ENCODE assay signal across 17 cellular contexts in the genomic region with DNA sequence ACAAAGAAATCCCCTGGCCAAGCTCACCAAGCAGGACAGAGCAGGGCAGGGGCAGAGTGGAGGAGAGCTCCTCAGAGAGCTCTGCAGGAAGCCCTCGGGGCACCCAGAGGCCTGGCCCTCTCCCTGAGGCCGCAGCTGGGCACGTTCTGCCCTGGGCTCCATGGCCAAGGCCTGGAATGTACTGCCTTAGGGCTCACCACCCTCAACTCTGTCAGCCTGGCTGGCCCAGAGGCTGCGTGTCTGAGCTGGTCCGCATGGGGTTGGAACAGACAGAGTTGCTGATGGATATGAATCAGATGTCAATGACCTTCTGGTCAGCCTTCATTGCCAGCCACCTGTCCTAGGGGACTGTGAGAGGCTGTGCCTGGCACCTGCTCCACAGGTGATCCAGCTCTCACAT. TPM values are rescaled to one million over a fixed set of nuclear protein-coding genes. Genes with fewer than 3 reads are reported as not detected.
A peak's percentile ranks its signal among the peaks of the same experiment; 100 is the strongest.
DNase-seq lines count a peak whose midpoint lies in the region; ATAC-seq and TF ChIP-seq lines count a peak whose summit lies in the region.
"Had no signal": no experiment of that assay in that cellular context is flagged by ENCODE, and none has a peak within 500 bp of the region (broad histone marks: within the 10 kb centered on the region; RNA-seq: fewer than 3 reads in every experiment).

No MANE protein-coding gene starts in this region.

- intact Hi-C loops in body of pancreas (cut with DNase I) (no loop called here), ovary (cut with DNase I) (no loop called here)

- no peak for TF ChIP-seq EP300 in ovary (IDR thresholded peaks at IDR 0.05)

- H3K27me3 ChIP-seq in body of pancreas (no peaks in the 10 kb centered on the region), ovary (no peaks in the 10 kb centered on the region)
- H3K27me3 ChIP-seq: neural progenitor cell had no signal

- CTCF ChIA-PET in activated CD4-positive, alpha-beta memory T cell treated with anti-CD3 and anti-CD28 coated beads, Interleukin-2, amount 10 ng/mL, durations not matched to agents 7 days and 5 days (lab: Charles Lee): no interaction called here

- H3K4me1 ChIP-seq in body of pancreas: peaks cover 5% of the 10 kb centered on the region
- H3K4me1 ChIP-seq in ovary (ENCODE audit: insufficient read depth): peaks cover 6% of the 10 kb centered on the region
- H3K4me1 ChIP-seq: A549, tibial artery had no signal

- TF ChIP-seq CTCF in body of pancreas (IDR thresholded peaks at IDR 0.05): no peak
- no peak for TF ChIP-seq CTCF in ovary (IDR thresholded peaks at IDR 0.05)

- H3K9me3 Mint-ChIP-seq in activated naive CD8-positive, alpha-beta T cell treated with anti-CD3 and anti-CD28 coated beads, Interleukin-2, amount 50 U/mL, for 24 hours: no peaks in the 10 kb centered on the region
- H3K9me3 Mint-ChIP-seq in activated naive CD8-positive, alpha-beta T cell treated with anti-CD3 and anti-CD28 coated beads for 36 hours: no peaks in the 10 kb centered on the region
- no peaks in the 10 kb centered on the region for H3K9me3 Mint-ChIP-seq in activated CD4-positive, alpha-beta memory T cell treated with anti-CD3 and anti-CD28 coated beads, Interleukin-2, amount 10 ng/mL, durations not matched to agents 7 days and 5 days
- H3K9me3 Mint-ChIP-seq: neural progenitor cell had no signal

- H3K9me3 ChIP-seq in body of pancreas (no peaks in the 10 kb centered on the region), ovary (no peaks in the 10 kb centered on the region)
- H3K9me3 ChIP-seq: A549, esophagus squamous epithelium, spleen, tibial artery had no signal

- POLR2A ChIA-PET in activated CD4-positive, alpha-beta memory T cell treated with anti-CD3 and anti-CD28 coated beads, Interleukin-2, amount 10 ng/mL, durations not matched to agents 7 days and 5 days (lab: Charles Lee): no interaction called here

- no peak for DNase-seq in activated naive CD8-positive, alpha-beta T cell treated with anti-CD3 and anti-CD28 coated beads, Interleukin-2, amount 50 U/mL, for 24 hours
- no peak for DNase-seq in activated naive CD8-positive, alpha-beta T cell treated with anti-CD3 and anti-CD28 coated beads for 36 hours
- DNase-seq in body of pancreas (peak in 1 of 4 donors; percentile 9), kidney glomerular epithelial cell (lab: John Stamatoyannopoulos, UW) (peak; percentile 8), ureter (ENCODE audit: low spot score) (peak; percentile 58), ovary (no peak), epidermal melanocyte (ENCODE audit: insufficient read length, low spot score) (no peak)
- DNase-seq in activated CD4-positive, alpha-beta memory T cell treated with anti-CD3 and anti-CD28 coated beads, Interleukin-2, amount 10 ng/mL, durations not matched to agents 7 days and 5 days: no peak
- DNase-seq: activated CD8-positive, alpha-beta memory T cell treated with anti-CD3 and anti-CD28 coated beads for 24 hours; activated naive CD4-positive, alpha-beta T cell; esophagus squamous epithelium; Kasumi-1; spleen; T-helper 9 cell; tibial artery had no signal

- WGBS in body of pancreas, 2 donors: 78% methylated on average over 5 of the region's 5 CpGs; no CpG with 5 or more reads in 1 of the 2 donors
- WGBS in ovary, 3 donors: 23 to 67% (median 55%) methylated on average over 3 to 5 of the region's 5 CpGs

- H3K27ac ChIP-seq in body of pancreas (no peak overlapping the region), ovary (peak overlapping the region in 1 of 2 donors; percentile 30)
- H3K27ac ChIP-seq: A549, esophagus squamous epithelium, neural progenitor cell, spleen, tibial artery had no signal

- H3K4me3 ChIP-seq in body of pancreas: no peak overlapping the region
- no peak overlapping the region for H3K4me3 ChIP-seq in ovary
- H3K4me3 ChIP-seq: A549, esophagus squamous epithelium, neural progenitor cell, spleen, tibial artery had no signal

- TF ChIP-seq POLR2A in body of pancreas (IDR thresholded peaks at IDR 0.05): no peak
- TF ChIP-seq POLR2A in ovary (IDR thresholded peaks at IDR 0.05): no peak

- no peak overlapping the region for H3K4me3 Mint-ChIP-seq in activated naive CD8-positive, alpha-beta T cell treated with anti-CD3 and anti-CD28 coated beads, Interleukin-2, amount 50 U/mL, for 24 hours
- H3K4me3 Mint-ChIP-seq in activated naive CD8-positive, alpha-beta T cell treated with anti-CD3 and anti-CD28 coated beads for 36 hours: no peak overlapping the region
- no peak overlapping the region for H3K4me3 Mint-ChIP-seq in activated CD4-positive, alpha-beta memory T cell treated with anti-CD3 and anti-CD28 coated beads, Interleukin-2, amount 10 ng/mL, durations not matched to agents 7 days and 5 days
- H3K4me3 Mint-ChIP-seq: neural progenitor cell had no signal

- peaks cover 10% of the 10 kb centered on the region for H3K4me1 Mint-ChIP-seq in activated naive CD8-positive, alpha-beta T cell treated with anti-CD3 and anti-CD28 coated beads, Interleukin-2, amount 50 U/mL, for 24 hours
- peaks cover 6% of the 10 kb centered on the region for H3K4me1 Mint-ChIP-seq in activated naive CD8-positive, alpha-beta T cell treated with anti-CD3 and anti-CD28 coated beads for 36 hours
- peaks cover 11% of the 10 kb centered on the region for H3K4me1 Mint-ChIP-seq in activated CD4-positive, alpha-beta memory T cell treated with anti-CD3 and anti-CD28 coated beads, Interleukin-2, amount 10 ng/mL, durations not matched to agents 7 days and 5 days

- H3K27ac Mint-ChIP-seq in activated naive CD8-positive, alpha-beta T cell treated with anti-CD3 and anti-CD28 coated beads, Interleukin-2, amount 50 U/mL, for 24 hours: no peak overlapping the region
- no peak overlapping the region for H3K27ac Mint-ChIP-seq in activated naive CD8-positive, alpha-beta T cell treated with anti-CD3 and anti-CD28 coated beads for 36 hours
- H3K27ac Mint-ChIP-seq in activated CD4-positive, alpha-beta memory T cell treated with anti-CD3 and anti-CD28 coated beads, Interleukin-2, amount 10 ng/mL, durations not matched to agents 7 days and 5 days: no peak overlapping the region

- ATAC-seq in activated naive CD8-positive, alpha-beta T cell treated with anti-CD3 and anti-CD28 coated beads, Interleukin-2, amount 50 U/mL, for 24 hours: peak; percentile 20
- ATAC-seq in body of pancreas: peak; percentile 16
- ATAC-seq: A549 had no signal

- no peaks in the 10 kb centered on the region for H3K27me3 Mint-ChIP-seq in activated naive CD8-positive, alpha-beta T cell treated with anti-CD3 and anti-CD28 coated beads, Interleukin-2, amount 50 U/mL, for 24 hours
- no peaks in the 10 kb centered on the region for H3K27me3 Mint-ChIP-seq in activated naive CD8-positive, alpha-beta T cell treated with anti-CD3 and anti-CD28 coated beads for 36 hours
- no peaks in the 10 kb centered on the region for H3K27me3 Mint-ChIP-seq in activated CD4-positive, alpha-beta memory T cell treated with anti-CD3 and anti-CD28 coated beads, Interleukin-2, amount 10 ng/mL, durations not matched to agents 7 days and 5 days

- no peaks in the 10 kb centered on the region for H3K36me3 Mint-ChIP-seq in activated naive CD8-positive, alpha-beta T cell treated with anti-CD3 and anti-CD28 coated beads, Interleukin-2, amount 50 U/mL, for 24 hours (ENCODE audit: low read depth)
- no peaks in the 10 kb centered on the region for H3K36me3 Mint-ChIP-seq in activated naive CD8-positive, alpha-beta T cell treated with anti-CD3 and anti-CD28 coated beads for 36 hours
- H3K36me3 Mint-ChIP-seq in activated CD4-positive, alpha-beta memory T cell treated with anti-CD3 and anti-CD28 coated beads, Interleukin-2, amount 10 ng/mL, durations not matched to agents 7 days and 5 days (ENCODE audit: low read depth): no peaks in the 10 kb centered on the region
- H3K36me3 Mint-ChIP-seq: neural progenitor cell had no signal

- H3K36me3 ChIP-seq in body of pancreas (replicated peaks in 1 of 2; ENCODE audit: insufficient read depth in 1 of 2, low read depth in 2 of 2) (no peaks in the 10 kb centered on the region), ovary (no peaks in the 10 kb centered on the region)
- H3K36me3 ChIP-seq: esophagus squamous epithelium, neural progenitor cell, spleen, tibial artery had no signal

RNA-seq across cellular contexts. Expression of gene PCMTD2, which starts 33.3 kb away (rescaled TPM):
- total RNA-seq in activated naive CD8-positive, alpha-beta T cell treated with anti-CD3 and anti-CD28 coated beads for 36 hours: 10 to 100 TPM; 27.5 to 30.0 TPM
- total RNA-seq in body of pancreas (10 to 100 TPM; 25.1 to 45.9 TPM), ureter (58.2 TPM), ovary (10 to 100 TPM; 32.0 to 96.3 (median 79.0) TPM)
- total RNA-seq in activated CD4-positive, alpha-beta memory T cell treated with anti-CD3 and anti-CD28 coated beads, Interleukin-2, amount 10 ng/mL, durations not matched to agents 7 days and 5 days: 10 to 100 TPM; 42.8 to 50.7 TPM
- 10 to 100 TPM; 58.8 to 66.0 TPM for polyA plus RNA-seq in ovary

RNA-seq across cellular contexts. Expression of gene MYT1, which starts 58.0 kb away (rescaled TPM):
- under 1 TPM in 1 of 2 experiments, not detected in 1; 0.44 TPM for total RNA-seq in activated naive CD8-positive, alpha-beta T cell treated with anti-CD3 and anti-CD28 coated beads for 36 hours
- total RNA-seq in body of pancreas: under 1 TPM in 1 of 2 donors, not detected in 1; 0.99 TPM
- total RNA-seq in ureter: 0.18 TPM
- not detected for total RNA-seq in activated CD4-positive, alpha-beta memory T cell treated with anti-CD3 and anti-CD28 coated beads, Interleukin-2, amount 10 ng/mL, durations not matched to agents 7 days and 5 days
- total RNA-seq in ovary: under 1 TPM; 0.05 to 0.25 (median 0.15) TPM
- under 1 TPM in 1 of 2 donors, not detected in 1; 0.07 TPM for polyA plus RNA-seq in ovary
- total RNA-seq: esophagus squamous epithelium had no signal

Comparison
In these comparisons a context has a peak if more than half of its experiments do, and no peak if none do; other contexts are left out.
1. DNase-seq: peak in kidney glomerular epithelial cell (single experiment) and ureter (single experiment); none in activated naive CD8-positive, alpha-beta T cell treated with anti-CD3 and anti-CD28 coated beads, Interleukin-2, amount 50 U/mL, for 24 hours (single experiment), activated naive CD8-positive, alpha-beta T cell treated with anti-CD3 and anti-CD28 coated beads for 36 hours (single experiment), activated CD4-positive, alpha-beta memory T cell treated with anti-CD3 and anti-CD28 coated beads, Interleukin-2, amount 10 ng/mL, durations not matched to agents 7 days and 5 days (single experiment), ovary (0 of 5) and epidermal melanocyte (single experiment).